9 cellular contexts compared by ENCODE assay signal in genomic region chr5:80668016-80668969, GRCh38. TPM values are rescaled to one million over a fixed set of nuclear protein-coding genes. Genes with fewer than 3 reads are reported as not detected.
DNase-seq lines count a peak whose midpoint lies in the region; ATAC-seq and TF ChIP-seq lines count a peak whose summit lies in the region.
"Had no signal": no experiment of that assay in that cellular context is flagged by ENCODE, and none has a peak within 500 bp of the region (broad histone marks: within the 10 kb centered on the region; RNA-seq: fewer than 3 reads in every experiment).

No MANE protein-coding gene starts in this region.

- no peak overlapping the region for H3K4me3 ChIP-seq in right atrium auricular region
- H3K4me3 ChIP-seq in upper lobe of right lung = no peak overlapping the region
- no peak overlapping the region for H3K4me3 ChIP-seq in BE2C (ENCODE audit: low read depth, low read length)
- no peak overlapping the region for H3K4me3 ChIP-seq in MG63

- H3K36me3 ChIP-seq in right atrium auricular region (peaks cover 7% of the 10 kb centered on the region), upper lobe of right lung (peaks cover 43% of the 10 kb centered on the region), BE2C (peaks cover 21% of the 10 kb centered on the region), MG63 (peaks cover 24% of the 10 kb centered on the region)

- ATAC-seq in Right ventricle myocardium superior (ENCODE audit: poor library complexity) = peak; percentile 67
- ATAC-seq in HG03025 (IDR thresholded peaks at IDR 0.05; ENCODE audit: low FRiP score, unreplicated experiment) = peak; percentile 48
- ATAC-seq in upper lobe of right lung = peak; percentile 95

- H3K9me3 ChIP-seq in right atrium auricular region (no peaks in the 10 kb centered on the region), upper lobe of right lung (no peaks in the 10 kb centered on the region), BE2C (no peaks in the 10 kb centered on the region), MG63 (no peaks in the 10 kb centered on the region)

- DNase-seq in Right ventricle myocardium superior (peak; percentile 49), right atrium auricular region (ENCODE audit: low spot score) (no peak), globus pallidus (ENCODE audit: low spot score) (peak; percentile 16), upper lobe of right lung (peak; percentile 76), BE2C (no peak), COLO829 (ENCODE audit: low spot score) (no peak), MG63 (no peak)

- no peaks in the 10 kb centered on the region for H3K4me1 ChIP-seq in right atrium auricular region
- H3K4me1 ChIP-seq in upper lobe of right lung = no peaks in the 10 kb centered on the region
- no peaks in the 10 kb centered on the region for H3K4me1 ChIP-seq in BE2C

- intact Hi-C loops in Right ventricle myocardium superior (cut with DNase I) (loop anchor here (10.0 kb wide), 1 partner anchor 183 kb away; the partner anchor contains the start of gene FAM151B), upper lobe of right lung (cut with DNase I) (no loop called here)

- H3K27ac ChIP-seq in right atrium auricular region (no peak overlapping the region), upper lobe of right lung (peak overlapping the region; percentile 44)
- H3K27ac ChIP-seq: KMS-11 had no signal

- no peaks in the 10 kb centered on the region for H3K27me3 ChIP-seq in right atrium auricular region
- no peaks in the 10 kb centered on the region for H3K27me3 ChIP-seq in upper lobe of right lung
- no peaks in the 10 kb centered on the region for H3K27me3 ChIP-seq in BE2C
- H3K27me3 ChIP-seq in MG63 = no peaks in the 10 kb centered on the region

- TF ChIP-seq CTCF in right atrium auricular region (IDR thresholded peaks at IDR 0.05) = no peak
- no peak for TF ChIP-seq CTCF in upper lobe of right lung (IDR thresholded peaks at IDR 0.05)
- no peak for TF ChIP-seq CTCF in BE2C (IDR thresholded peaks at IDR 0.05; ENCODE audit: low read depth, low read length)

RNA-seq across cellular contexts. Expression of gene DHFR, which starts 13.5 kb away (rescaled TPM):
- total RNA-seq in Right ventricle myocardium superior (10.7 TPM), right atrium auricular region (1 to 10 TPM; 3.9 to 4.8 TPM), upper lobe of right lung (9.0 TPM)
- polyA plus RNA-seq in BE2C (2012; ENCODE audit: insufficient read depth, insufficient read length, low read depth) = 10.3 TPM
- 52.9 and 102 TPM in 2 replicates for total RNA-seq in MG63 (2014; rRNA removed; shearing (Covaris generic); ENCODE audit: low replicate concordance)

RNA-seq across cellular contexts. Expression of gene MSH3, which starts 13.8 kb away (rescaled TPM):
- 10.5 TPM for total RNA-seq in Right ventricle myocardium superior
- total RNA-seq in right atrium auricular region = 1 to 10 TPM; 6.8 to 9.9 TPM
- 13.7 TPM for total RNA-seq in upper lobe of right lung
- polyA plus RNA-seq in BE2C (2012; ENCODE audit: insufficient read depth, insufficient read length, low read depth) = 4.4 TPM
- 13.9 and 26.1 TPM in 2 replicates for total RNA-seq in MG63 (2014; rRNA removed; shearing (Covaris generic); ENCODE audit: low replicate concordance)

Comparison
In these comparisons a context has a peak if more than half of its experiments do, and no peak if none do; other contexts are left out.
1. DNase-seq: peak in Right ventricle myocardium superior (single experiment), globus pallidus (single experiment) and upper lobe of right lung (single experiment); none in right atrium auricular region (single experiment), BE2C (single experiment), COLO829 (single experiment) and MG63 (single experiment).
2. Peak in every context shown above with its lines, with median percentiles within 50 percentile points of each other: ATAC-seq.